Comparison of ENCODE assay signal across 8 cellular contexts in genomic region chr9:134066546-134066922, GRCh38. TPM values are rescaled to one million over a fixed set of nuclear protein-coding genes. Genes with fewer than 3 reads are reported as not detected.
A peak's percentile ranks its signal among the peaks of the same experiment; 100 is the strongest.
DNase-seq lines count a peak whose midpoint lies in the region; ATAC-seq, FAIRE-seq and TF ChIP-seq lines count a peak whose summit lies in the region.

No MANE protein-coding gene starts in this region.

- H3K27me3 ChIP-seq in AG04450 (ENCODE audit: control insufficient read depth, insufficient read depth, low read length) (peaks cover 23% of the 10 kb centered on the region), small intestine (ENCODE audit: control insufficient read depth in 2 of 2, insufficient read depth in 2 of 2, low read length in 2 of 2) (no peaks in the 10 kb centered on the region)

- WGBS in small intestine, 3 donors, result 1 to 4% (median 2%) methylated on average over 10 of the region's 10 CpGs

- H3K4me3 ChIP-seq in AG04450 (ENCODE audit: low read depth, low read length) (peak overlapping the region; percentile 81), small intestine (ENCODE audit: low read depth in 1 of 2, low read length in 2 of 2) (peak overlapping the region; percentile 65 to 92)

- POLR2A ChIA-PET in AG04450 (lab: Yijun Ruan, JAX) (no interaction called here), WTC11 (lab: Charles Lee) (interaction anchor here (1.4 to 1.5 kb wide), 2 partner anchors 41 to 69 kb away, joined by 3 to 4 read pairs; partner anchors contain the start of genes BRD3OS and WDR5)

- peaks cover 4 to 6% of the 10 kb centered on the region in 2 donors for H3K4me1 ChIP-seq in small intestine (ENCODE audit: control insufficient read depth in 2 of 2, insufficient read depth in 1 of 2, low read depth in 1 of 2, low read length in 1 of 2)

- H3K36me3 Mint-ChIP-seq in WTC11, result no peaks in the 10 kb centered on the region

- TF ChIP-seq CTCF in AG04450 (IDR thresholded peaks at IDR 0.05; ENCODE audit: low read depth, low read length) (no peak), WTC11 (IDR thresholded peaks at IDR 0.05) (no peak)

- H3K27ac Mint-ChIP-seq in WTC11, result peak overlapping the region; percentile 76

- H3K9me3 ChIP-seq in AG04450 (ENCODE audit: control insufficient read depth, insufficient read depth, low read length) (peaks cover 5% of the 10 kb centered on the region; the same call in 1 of the 2 replicates), small intestine (ENCODE audit: control insufficient read depth, low read depth) (no peaks in the 10 kb centered on the region)

- H3K27me3 Mint-ChIP-seq in WTC11 (ENCODE audit: low read depth), result peaks cover 27% of the 10 kb centered on the region

- H3K4me3 Mint-ChIP-seq in WTC11, result peak overlapping the region; percentile 85

- no peak for ATAC-seq in WTC11
- ATAC-seq in GM21737 (IDR thresholded peaks at IDR 0.05; ENCODE audit: unreplicated experiment), result no peak
- no peak for ATAC-seq in GM18520 (IDR thresholded peaks at IDR 0.05; ENCODE audit: unreplicated experiment)

- peaks cover 8% of the 10 kb centered on the region for H3K9me3 Mint-ChIP-seq in WTC11

- H3K36me3 ChIP-seq in small intestine (ENCODE audit: control insufficient read depth in 2 of 2, insufficient read depth in 2 of 2, low read length in 2 of 2), result no peaks in the 10 kb centered on the region

- FAIRE-seq in GM19239 (lab: Jason Lieb, UNC) (peak; percentile 21), small intestine (lab: Jason Lieb, UNC) (no peak)

- H3K27ac ChIP-seq in AG04450 (ENCODE audit: low read depth, low read length), result peak overlapping the region; percentile 47
- H3K27ac ChIP-seq in small intestine (ENCODE audit: low read depth in 1 of 2, low read length in 1 of 2), result peak overlapping the region; percentile 59 to 89

- DNase-seq in AG04450 (ENCODE audit: low read depth, low spot score) (no peak), GM19239 (ENCODE audit: insufficient read length, low spot score) (no peak), WTC11 (ENCODE audit: low spot score) (no peak), hepatic stellate cell (ENCODE audit: low spot score) (peak; percentile 69), small intestine (peak; percentile 24), anterior cingulate cortex (lab: John Stamatoyannopoulos, UW) (no peak)

- CTCF ChIA-PET in AG04450 (lab: Charles Lee) (no interaction called here), WTC11 (lab: Charles Lee) (interaction anchor here (1.4 kb wide), 1 partner anchor 97 kb away, joined by 3 read pairs; no protein-coding TSS in a partner anchor)

- peaks cover 34% of the 10 kb centered on the region for H3K4me1 Mint-ChIP-seq in WTC11

TF ChIP-seq in WTC11, 78 proteins besides CTCF, POLR2A, EP300 and RAD21:
- no peak for TF ChIP-seq CBFB (CRISPR knock-in tag; IDR thresholded peaks at IDR 0.05; ENCODE audit: low read depth)
- no peak for TF ChIP-seq HMGA2 (CRISPR knock-in tag; IDR thresholded peaks at IDR 0.05)
- no peak for TF ChIP-seq ESRRA (CRISPR knock-in tag; IDR thresholded peaks at IDR 0.05; ENCODE audit: borderline replicate concordance)
TF ChIP-seq in WTC11: peak in this region for 0.

RNA-seq across cellular contexts. Expression of gene BRD3, which starts 1.3 kb away (rescaled TPM):
- polyA plus RNA-seq in AG04450 (2011; rRNA removed) (7.1 and 7.2 TPM in 2 replicates), small intestine (10 to 100 TPM in 1 of 3 donors, 1 to 10 TPM in 2; 4.3 to 11.7 (median 5.4) TPM)
- 8.3 and 12.5 TPM in 2 replicates for polyA minus RNA-seq in AG04450 (2011; rRNA and poly(A)+ RNA removed)
- 100 to 108 TPM (median 105 TPM) in 3 replicates for total RNA-seq in WTC11 (2021)

RNA-seq across cellular contexts. Expression of gene BRD3OS, which starts 41.3 kb away (rescaled TPM):
- 20.2 and 20.3 TPM in 2 replicates for polyA plus RNA-seq in AG04450 (2011; rRNA removed)
- polyA minus RNA-seq in AG04450 (2011; rRNA and poly(A)+ RNA removed), result 12.8 and 14.1 TPM in 2 replicates
- 16.2 to 16.9 TPM (median 16.6 TPM) in 3 replicates for total RNA-seq in WTC11 (2021)
- polyA plus RNA-seq in small intestine, result 1 to 10 TPM; 2.0 to 4.8 (median 3.5) TPM

Comparison
In these comparisons a context has a peak if more than half of its experiments do, and no peak if none do; other contexts are left out.
1. DNase-seq: peak in hepatic stellate cell (single experiment) and small intestine (single experiment); none in AG04450 (single experiment), GM19239 (single experiment), WTC11 (single experiment) and anterior cingulate cortex (0 of 58).